ENCODE assay signal across 9 cellular contexts in genomic region chr17:73309727-73310555, GRCh38. TPM values are rescaled to one million over a fixed set of nuclear protein-coding genes. Genes with fewer than 3 reads are reported as not detected.
DNase-seq lines count a peak whose midpoint lies in the region; ATAC-seq, FAIRE-seq and TF ChIP-seq lines count a peak whose summit lies in the region.
"Had no signal": no experiment of that assay in that cellular context is flagged by ENCODE, and none has a peak within 500 bp of the region (broad histone marks: within the 10 kb centered on the region; RNA-seq: fewer than 3 reads in every experiment).

No MANE protein-coding gene starts in this region.

- peak overlapping the region; percentile 87 for H3K27ac ChIP-seq in HepG2 (ENCODE audit: extremely low read length, insufficient read depth, low read length)
- peak overlapping the region; percentile 25 for H3K27ac ChIP-seq in thymus (ENCODE audit: low read depth)

- peaks cover 5 to 10% of the 10 kb centered on the region in 2 experiments; a peak in 3 of 5 replicates for H3K36me3 ChIP-seq in HepG2 (replicated peaks in 1 of 2; ENCODE audit: control insufficient read depth in 1 of 2, insufficient read depth in 2 of 2, low read length in 2 of 2)
- no peaks in the 10 kb centered on the region for H3K36me3 ChIP-seq in thymus (ENCODE audit: control insufficient read depth, insufficient read depth)

- H3K27ac Mint-ChIP-seq in IgD-negative memory B cell: peak overlapping the region; percentile 53 to 80 (median 80)

- POLR2A ChIA-PET in AG04449 (lab: Yijun Ruan, JAX): interaction anchor here (0.9 to 2.7 kb wide), 4 partner anchors 19 to 717 kb away, joined by 3 to 14 read pairs (median 6); no protein-coding TSS in a partner anchor
- POLR2A ChIA-PET in HepG2 (lab: Yijun Ruan, JAX): interaction anchor here (1.0 to 8.2 kb wide), 15 partner anchors 8 to 109 kb away, joined by 3 to 204 read pairs (median 8); partner anchors contain the start of gene CPSF4L

- TF ChIP-seq EP300 in HepG2 (IDR thresholded peaks at IDR 0.05; ENCODE audit: low read depth in 2 of 2, low read length in 2 of 2): no peak
- TF ChIP-seq EP300 in HepG2 (CRISPR knock-in tag; IDR thresholded peaks at IDR 0.05; ENCODE audit: borderline replicate concordance): no peak

- intact Hi-C loops in HepG2 (cut with micrococcal nuclease; ENCODE audit: unreplicated experiment): loop anchor here (2.0 to 5.0 kb wide), 3 partner anchors 13 to 108 kb away; no protein-coding TSS in a partner anchor

- FAIRE-seq in HepG2 (lab: Jason Lieb, UNC): no peak

- H3K4me1 Mint-ChIP-seq in IgD-negative memory B cell: peaks cover 7 to 14% (median 10%) of the 10 kb centered on the region in 3 donors

- BruUV-seq in HepG2 (replicated peaks; lab: Mats Ljungman, UMichigan): TSS peak; percentile 69

- peak overlapping the region; percentile 86 for H3K9ac ChIP-seq in HepG2 (ENCODE audit: insufficient read depth, low read depth, low read length)

- TF ChIP-seq RAD21 in HepG2 (CRISPR knock-in tag; IDR thresholded peaks at IDR 0.05): no peak

- 8% methylated on average over 19 of the region's 19 CpGs for WGBS in HepG2 (ENCODE audit: low lambda C conversion rate)
- WGBS in thymus: 33% methylated on average over 19 of the region's 19 CpGs

- CTCF ChIA-PET in AG04449 (lab: Yijun Ruan, JAX): interaction anchor here (1.0 to 6.3 kb wide), 13 partner anchors 8 to 78 kb away, joined by 3 to 33 read pairs (median 10); a partner anchor contains a TSS
- CTCF ChIA-PET in HepG2 (lab: Yijun Ruan, JAX; ENCODE audit: low intra/inter-chr PET ratio, low total read pairs): interaction anchor here (1.1 to 1.2 kb wide), 2 partner anchors 48 to 54 kb away, joined by 3 to 4 read pairs; partner anchors contain the start of gene CPSF4L

- in situ Hi-C loops in astrocyte of the spinal cord (cut with HindIII; ENCODE audit: low sequenced_read_pairs) (no loop called here), HepG2 (cut with HindIII; ENCODE audit: extremely low pct_ligation_motif_present, low pct_unique_long_range_greater_than_20kb) (loop anchor here (5.0 kb wide), 2 partner anchors 48 to 52 kb away; partner anchors contain the start of gene CPSF4L)

- ATAC-seq in HepG2: no peak
- ATAC-seq in HG02571 (IDR thresholded peaks at IDR 0.05; ENCODE audit: unreplicated experiment): no peak

- H3K36me3 Mint-ChIP-seq in IgD-negative memory B cell: no peaks in the 10 kb centered on the region

- H3K4me1 ChIP-seq in HepG2 (ENCODE audit: insufficient read depth, low read length) (peaks cover 72% of the 10 kb centered on the region), thymus (ENCODE audit: control insufficient read depth, insufficient read depth, low read length) (peaks cover 11% of the 10 kb centered on the region)

- peak overlapping the region; percentile 97 for H3K4me2 ChIP-seq in HepG2 (ENCODE audit: low read depth, low read length)

- H3K4me3 ChIP-seq in AG04449 (ENCODE audit: low read depth, low read length) (peak overlapping the region; percentile 96), astrocyte of the spinal cord (ENCODE audit: low read depth, low read length) (peak overlapping the region; percentile 96), HepG2 (replicated peaks in 1 of 3; ENCODE audit: insufficient read depth in 1 of 3, low read depth in 2 of 3, low read length in 3 of 3) (peak overlapping the region; percentile 80 to 99 (median 99)), thymus (ENCODE audit: low read length) (peak overlapping the region; percentile 61)

- no peak for DNase-seq in AG04449 (ENCODE audit: low read depth, low spot score)
- no peak for DNase-seq in astrocyte of the spinal cord (ENCODE audit: low read depth, low spot score)
- DNase-seq in HepG2 (ENCODE audit: low spot score): no peak
- no peak for DNase-seq in globus pallidus (ENCODE audit: low spot score)
- no peak for DNase-seq in SHP77 treated with DMSO at 0.1 percent for 48 hours (lab: John Stamatoyannopoulos, UW)

- peaks cover 9% of the 10 kb centered on the region for H3K27me3 Mint-ChIP-seq in IgD-negative memory B cell

- peaks cover 33% of the 10 kb centered on the region; the same call in 1 of the 2 replicates for H4K20me1 ChIP-seq in HepG2 (ENCODE audit: insufficient read depth, low read length)

- H3K27me3 ChIP-seq in HepG2 (ENCODE audit: control insufficient read depth in 1 of 2, insufficient read depth in 2 of 2, low read length in 2 of 2) (peaks cover 0 to 9% of the 10 kb centered on the region in 2 experiments; a peak in 2 of 5 replicates), thymus (ENCODE audit: control insufficient read depth, insufficient read depth) (no peaks in the 10 kb centered on the region)

- peaks cover 54% of the 10 kb centered on the region for H3K79me2 ChIP-seq in HepG2 (ENCODE audit: insufficient read depth, low read length)

- peak overlapping the region; percentile 76 to 92 (median 87) for H3K4me3 Mint-ChIP-seq in IgD-negative memory B cell

- H2AFZ ChIP-seq in HepG2 (ENCODE audit: low read length): no peak overlapping the region

- H3K9me3 ChIP-seq in HepG2 (ENCODE audit: low read length) (no peaks in the 10 kb centered on the region), thymus (ENCODE audit: control insufficient read depth) (no peaks in the 10 kb centered on the region)

- TF ChIP-seq POLR2A in HepG2 (IDR thresholded peaks at IDR 0.05; ENCODE audit: insufficient read depth in 1 of 2, low read depth in 2 of 2, low read length in 2 of 2): no peak; a peak in 1 of 4 replicates

- H3K9me3 Mint-ChIP-seq in IgD-negative memory B cell: peaks cover 0 to 2% (median 0%) of the 10 kb centered on the region in 3 donors

- no peak for TF ChIP-seq CTCF in AG04449 (IDR thresholded peaks at IDR 0.05; ENCODE audit: insufficient read depth, low read length, missing control alignments)
- no peak for TF ChIP-seq CTCF in astrocyte of the spinal cord (IDR thresholded peaks at IDR 0.05; ENCODE audit: low read depth, low read length)
- TF ChIP-seq CTCF in HepG2 (CRISPR knock-in tag; IDR thresholded peaks at IDR 0.05): no peak

TF ChIP-seq in HepG2, 621 proteins besides CTCF, POLR2A, EP300 and RAD21 (continues in another document):
- TF ChIP-seq ARHGAP35 (CRISPR knock-in tag; IDR thresholded peaks at IDR 0.05; ENCODE audit: borderline replicate concordance): no peak
- TF ChIP-seq ZNF570 (CRISPR knock-in tag; IDR thresholded peaks at IDR 0.05; ENCODE audit: borderline replicate concordance): no peak
- no peak for TF ChIP-seq CBX1 (IDR thresholded peaks at IDR 0.05; ENCODE audit: low read depth)
- TF ChIP-seq MIER3 (CRISPR knock-in tag; IDR thresholded peaks at IDR 0.05; ENCODE audit: borderline replicate concordance): no peak

RNA-seq across cellular contexts. Expression of gene CDC42EP4, which starts 1.9 kb away (rescaled TPM):
- polyA plus RNA-seq in IgD-negative memory B cell: 0.39 TPM
- total RNA-seq in HepG2 (2016; rRNA removed; fragmentation: Illumina TruSeq; extraction: Trizol): 54.0 and 55.0 TPM in 2 replicates
- 13.5 and 14.9 TPM in 2 replicates for total RNA-seq in HepG2 (2016; cell fraction: cytosol; rRNA removed; fragmentation: Illumina TruSeq; extraction: Trizol; ENCODE audit: low read depth)
- 45.9 and 55.1 TPM in 2 replicates for total RNA-seq in HepG2 (2016; cell fraction: insoluble cytoplasmic fraction; rRNA removed; fragmentation: Illumina TruSeq; extraction: Trizol)
- total RNA-seq in HepG2 (2016; cell fraction: membrane; rRNA removed; fragmentation: Illumina TruSeq; extraction: Trizol): 45.7 and 51.9 TPM in 2 replicates
- total RNA-seq in HepG2 (2016; cell fraction: nucleus; rRNA removed; fragmentation: Illumina TruSeq; extraction: Trizol): 34.9 and 36.1 TPM in 2 replicates
- 19.0 and 21.7 TPM in 2 replicates for polyA plus RNA-seq in HepG2 (2011; rRNA removed)
- 16.2 and 20.1 TPM in 2 replicates for polyA plus RNA-seq in HepG2 (2011; cell fraction: cytosol; rRNA removed)
- 18.6 and 24.3 TPM in 2 replicates for polyA plus RNA-seq in HepG2 (2011; cell fraction: nucleus; rRNA removed)
- polyA plus RNA-seq in HepG2 (2012): 18.4 and 22.4 TPM in 2 replicates
- 11.7 and 14.2 TPM in 2 replicates for polyA plus RNA-seq in HepG2 (2016; cell fraction: cytosol; fragmentation: Illumina TruSeq; extraction: Trizol; ENCODE audit: low read depth)
- polyA plus RNA-seq in HepG2 (2016; cell fraction: insoluble cytoplasmic fraction; fragmentation: Illumina TruSeq; extraction: Trizol; ENCODE audit: low read depth): 58.7 and 66.8 TPM in 2 replicates
- 37.7 and 41.8 TPM in 2 replicates for polyA plus RNA-seq in HepG2 (2016; cell fraction: membrane; fragmentation: Illumina TruSeq; extraction: Trizol; ENCODE audit: low read depth)
- polyA plus RNA-seq in HepG2 (2016; cell fraction: nucleus; fragmentation: Illumina TruSeq; extraction: Trizol; ENCODE audit: insufficient read depth, low read depth): 41.4 and 43.9 TPM in 2 replicates
- polyA minus RNA-seq in HepG2 (2011; rRNA and poly(A)+ RNA removed; ENCODE audit: low replicate concordance): 68.4 and 91.9 TPM in 2 replicates
- polyA minus RNA-seq in HepG2 (2011; cell fraction: cytosol; rRNA and poly(A)+ RNA removed): 25.3 and 26.4 TPM in 2 replicates
- 32.3 and 36.9 TPM in 2 replicates for polyA minus RNA-seq in HepG2 (2011; cell fraction: nucleus; rRNA and poly(A)+ RNA removed)
- 30.9 TPM for polyA plus RNA-seq in thymus

RNA-seq across cellular contexts. Expression of gene CPSF4L, which starts 48.3 kb away (rescaled TPM):
- polyA plus RNA-seq in IgD-negative memory B cell (not detected), HepG2 (2011; rRNA removed) (1.2 and 1.6 TPM in 2 replicates), thymus (not detected)
- 0.73 and 0.94 TPM in 2 replicates for total RNA-seq in HepG2 (2016; rRNA removed; fragmentation: Illumina TruSeq; extraction: Trizol)
- total RNA-seq in HepG2 (2016; cell fraction: cytosol; rRNA removed; fragmentation: Illumina TruSeq; extraction: Trizol; ENCODE audit: low read depth): 1.3 and 1.5 TPM in 2 replicates
- 0.76 and 1.1 TPM in 2 replicates for total RNA-seq in HepG2 (2016; cell fraction: insoluble cytoplasmic fraction; rRNA removed; fragmentation: Illumina TruSeq; extraction: Trizol)
- total RNA-seq in HepG2 (2016; cell fraction: membrane; rRNA removed; fragmentation: Illumina TruSeq; extraction: Trizol): 1.3 and 1.5 TPM in 2 replicates
- 0.99 and 1.5 TPM in 2 replicates for total RNA-seq in HepG2 (2016; cell fraction: nucleus; rRNA removed; fragmentation: Illumina TruSeq; extraction: Trizol)
- 0.32 and 0.70 TPM in 2 replicates for polyA plus RNA-seq in HepG2 (2011; cell fraction: cytosol; rRNA removed)
- polyA plus RNA-seq in HepG2 (2011; cell fraction: nucleus; rRNA removed): 0.21 TPM in 1 of 2 replicates, not detected in the other
- 0.25 and 0.48 TPM in 2 replicates for polyA plus RNA-seq in HepG2 (2012)
- polyA plus RNA-seq in HepG2 (2016; cell fraction: cytosol; fragmentation: Illumina TruSeq; extraction: Trizol; ENCODE audit: low read depth): 0.86 and 1.8 TPM in 2 replicates
- polyA plus RNA-seq in HepG2 (2016; cell fraction: insoluble cytoplasmic fraction; fragmentation: Illumina TruSeq; extraction: Trizol; ENCODE audit: low read depth): 0.60 and 1.3 TPM in 2 replicates
- 1.3 and 1.5 TPM in 2 replicates for polyA plus RNA-seq in HepG2 (2016; cell fraction: membrane; fragmentation: Illumina TruSeq; extraction: Trizol; ENCODE audit: low read depth)
- not detected in 2 replicates for polyA plus RNA-seq in HepG2 (2016; cell fraction: nucleus; fragmentation: Illumina TruSeq; extraction: Trizol; ENCODE audit: insufficient read depth, low read depth)
- 0.42 TPM in 1 of 2 replicates, not detected in the other for polyA minus RNA-seq in HepG2 (2011; rRNA and poly(A)+ RNA removed; ENCODE audit: low replicate concordance)
- polyA minus RNA-seq in HepG2 (2011; cell fraction: cytosol; rRNA and poly(A)+ RNA removed): not detected in 2 replicates
- polyA minus RNA-seq in HepG2 (2011; cell fraction: nucleus; rRNA and poly(A)+ RNA removed): 1.3 TPM in 1 of 2 replicates, not detected in the other
- total RNA-seq: lung microvascular endothelial cell had no signal
